Comparison of ENCODE assay signal across 8 cellular contexts in the genomic region with DNA sequence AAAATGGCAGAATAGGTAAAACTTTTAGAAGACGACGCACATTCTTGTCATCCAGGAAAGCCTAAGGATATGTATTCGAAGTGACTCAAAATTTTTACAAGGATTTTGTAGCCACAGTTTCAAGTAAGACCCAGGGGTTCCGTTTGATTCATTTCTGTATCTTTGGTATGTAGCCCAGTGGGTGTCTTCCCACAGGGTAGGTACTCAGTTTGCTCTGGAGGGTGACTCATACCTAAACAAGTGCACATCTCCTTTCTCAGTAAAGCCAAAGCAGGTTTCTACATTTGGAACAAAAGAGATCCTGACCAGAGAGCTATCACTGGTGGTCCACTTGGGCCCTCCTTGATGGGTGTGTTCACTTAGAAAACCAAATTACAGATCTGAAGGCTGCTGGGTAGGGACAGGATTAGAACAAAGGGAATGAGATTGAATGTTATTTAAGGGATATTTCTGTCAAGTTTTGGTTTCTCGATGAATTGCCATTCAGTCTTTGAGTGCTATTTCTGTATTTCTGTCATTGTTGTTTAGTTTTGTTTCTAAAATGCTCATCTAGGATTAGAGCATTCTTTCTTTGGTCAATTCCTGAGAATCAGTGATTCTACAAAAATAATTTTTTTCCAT. TPM values are rescaled to one million over a fixed set of nuclear protein-coding genes. Genes with fewer than 3 reads are reported as not detected.
DNase-seq lines count a peak whose midpoint lies in the region; ATAC-seq and TF ChIP-seq lines count a peak whose summit lies in the region.

No MANE protein-coding gene starts in this region.

- H3K4me1 ChIP-seq in skeletal muscle tissue (ENCODE audit: control insufficient read depth in 3 of 3, insufficient read depth in 3 of 3, low read length in 3 of 3), result peaks cover 0 to 5% (median 3%) of the 10 kb centered on the region in 3 donors

- DNase-seq in AG04450 (ENCODE audit: low read depth, low spot score), result no peak
- peak; percentile 58 for DNase-seq in dermis blood vessel endothelial cell
- no peak for DNase-seq in NCI-H1092 (lab: John Stamatoyannopoulos, UW)
- DNase-seq in COLO668 (lab: John Stamatoyannopoulos, UW; ENCODE audit: unreplicated experiment), result no peak
- no peak for DNase-seq in GOT3 (lab: John Stamatoyannopoulos, UW)

- POLR2A ChIA-PET in AG04450 (lab: Yijun Ruan, JAX), result no interaction called here

- no peak for TF ChIP-seq CTCF in AG04450 (IDR thresholded peaks at IDR 0.05; ENCODE audit: low read depth, low read length)

- H3K27ac ChIP-seq in AG04450 (ENCODE audit: low read depth, low read length) (peak overlapping the region; percentile 1), skeletal muscle tissue (ENCODE audit: low read depth, low read length) (peak overlapping the region; percentile 28)

- H3K27me3 ChIP-seq in AG04450 (ENCODE audit: control insufficient read depth, insufficient read depth, low read length) (no peaks in the 10 kb centered on the region), skeletal muscle tissue (ENCODE audit: control insufficient read depth in 3 of 3, insufficient read depth in 3 of 3, low read length in 3 of 3) (peaks cover 0 to 7% (median 0%) of the 10 kb centered on the region in 3 donors)

- no peaks in the 10 kb centered on the region for H3K36me3 ChIP-seq in skeletal muscle tissue (ENCODE audit: control insufficient read depth in 3 of 3, insufficient read depth in 3 of 3, low read length in 3 of 3)

- CTCF ChIA-PET in AG04450 (lab: Charles Lee), result interaction anchor here (1.5 kb wide), 1 partner anchor 26 kb away, joined by 5 read pairs; no protein-coding TSS in a partner anchor

- H3K4me3 ChIP-seq in AG04450 (ENCODE audit: low read depth, low read length) (no peak overlapping the region), skeletal muscle tissue (ENCODE audit: low read length in 3 of 3) (no peak overlapping the region)

- peak; percentile 19 for ATAC-seq in GM19468 (IDR thresholded peaks at IDR 0.05; ENCODE audit: extremely low read depth, unreplicated experiment)
- ATAC-seq in HG03469 (IDR thresholded peaks at IDR 0.05; ENCODE audit: unreplicated experiment), result peak; percentile 99

- H3K9me3 ChIP-seq in AG04450 (ENCODE audit: control insufficient read depth, insufficient read depth, low read length) (no peaks in the 10 kb centered on the region), skeletal muscle tissue (ENCODE audit: control insufficient read depth in 3 of 3, low read length in 3 of 3) (no peaks in the 10 kb centered on the region)

- H3K9ac ChIP-seq in skeletal muscle tissue (ENCODE audit: low read depth in 1 of 3, low read length in 3 of 3), result no peak overlapping the region

RNA-seq across cellular contexts. Expression of a gene that starts 56.1 kb away (rescaled TPM):
- 300 and 354 TPM in 2 replicates for polyA plus RNA-seq in AG04450 (2011; rRNA removed)
- 81.9 and 157 TPM in 2 replicates for polyA minus RNA-seq in AG04450 (2011; rRNA and poly(A)+ RNA removed)
- total RNA-seq in dermis blood vessel endothelial cell (530 and 538 TPM in 2 replicates), skeletal muscle tissue (71.0 TPM)
